ENCODE assay signal across 9 cellular contexts in genomic region chr16:17194190-17194780, GRCh38.
A peak's percentile ranks its signal among the peaks of the same experiment; 100 is the strongest.
DNase-seq lines count a peak whose midpoint lies in the region; ATAC-seq and TF ChIP-seq lines count a peak whose summit lies in the region.
"Had no signal": no experiment of that assay in that cellular context is flagged by ENCODE, and none has a peak within 500 bp of the region (broad histone marks: within the 10 kb centered on the region; RNA-seq: fewer than 3 reads in every experiment).

No MANE protein-coding gene starts in this region.

- no peak overlapping the region for H2BK15ac ChIP-seq in H9 (ENCODE audit: low read depth, low read length)

- H3K27ac Mint-ChIP-seq in H9: no peak overlapping the region
- H3K27ac Mint-ChIP-seq in WTC11: no peak overlapping the region
- H3K27ac Mint-ChIP-seq in chondrocyte (ENCODE audit: unreplicated experiment): no peak overlapping the region

- CTCF ChIA-PET in AG04449 (lab: Yijun Ruan, JAX): interaction anchor here (0.7 to 2.9 kb wide), 15 partner anchors 9 to 279 kb away, joined by 3 to 39 read pairs (median 4); no protein-coding TSS in a partner anchor
- CTCF ChIA-PET in WTC11 (lab: Charles Lee): interaction anchor here (0.5 to 2.1 kb wide), 41 partner anchors 8 to 439 kb away, joined by 3 to 34 read pairs (median 4); no protein-coding TSS in a partner anchor

- no peak for DNase-seq in AG04449 (ENCODE audit: low read depth, low spot score)
- DNase-seq in H9: peak; percentile 81
- peak; percentile 87 for DNase-seq in WTC11 (ENCODE audit: low spot score)
- DNase-seq in chondrocyte (ENCODE audit: low spot score): no peak
- DNase-seq in medulla oblongata (ENCODE audit: extremely low spot score): peak; percentile 53
- DNase-seq in stimulated activated CD8-positive, alpha-beta memory T cell treated with anti-CD3 and anti-CD28 coated beads, Interleukin-2, amount 100 ng/mL, for 48 hours (ENCODE audit: low read depth in 2 of 2): peak; percentile 48
- DNase-seq in MV-4-11 (lab: John Stamatoyannopoulos, UW): no peak
- DNase-seq in kidney glomerular epithelial cell (lab: John Stamatoyannopoulos, UW): no peak

- H3K27me3 Mint-ChIP-seq in H9 (ENCODE audit: low read depth): no peaks in the 10 kb centered on the region; the same call in 1 of the 2 replicates
- no peaks in the 10 kb centered on the region for H3K27me3 Mint-ChIP-seq in WTC11 (ENCODE audit: low read depth)
- H3K27me3 Mint-ChIP-seq in chondrocyte (ENCODE audit: low read depth): no peaks in the 10 kb centered on the region

- H3K27ac ChIP-seq in H9 (ENCODE audit: insufficient read length, low read depth, low read length): no peak overlapping the region
- H3K27ac ChIP-seq: epithelial cell of prostate had no signal

- H3K4me2 ChIP-seq in H9 (ENCODE audit: insufficient read depth, insufficient read length, low read length): no peak overlapping the region

- no peak overlapping the region for H2AFZ ChIP-seq in H9 (ENCODE audit: low read length)

- H2BK120ac ChIP-seq in H9 (ENCODE audit: low read depth, low read length, poor library complexity, severe bottlenecking): no peak overlapping the region

- peaks cover 20 to 27% (median 23%) of the 10 kb centered on the region in 3 experiments; a peak in 6 of 7 replicates for H3K36me3 Mint-ChIP-seq in H9 (ENCODE audit: insufficient read depth in 1 of 3, low read depth in 3 of 3)
- peaks cover 29% of the 10 kb centered on the region for H3K36me3 Mint-ChIP-seq in WTC11
- peaks cover 5% of the 10 kb centered on the region for H3K36me3 Mint-ChIP-seq in chondrocyte (ENCODE audit: low read depth)

- H3K23me2 ChIP-seq in H9 (ENCODE audit: insufficient read length, low read depth, low read length, poor library complexity, severe bottlenecking): no peaks in the 10 kb centered on the region

- no peak overlapping the region for H3T11ph ChIP-seq in H9 (ENCODE audit: low read length)

- WGBS in H9 (ENCODE audit: extremely low coverage, insufficient read length, low lambda C conversion rate): no CpG with 5 or more reads among the region's 14 CpGs

- no peaks in the 10 kb centered on the region for H3K4me1 ChIP-seq in H9 (ENCODE audit: insufficient read depth, low read length)

- peak; percentile 97 for ATAC-seq in WTC11

- H3K9me3 ChIP-seq in H9 (ENCODE audit: control insufficient read depth, low read depth, low read length): no peaks in the 10 kb centered on the region

- H4K91ac ChIP-seq in H9 (ENCODE audit: insufficient read length, low read depth, low read length): no peak overlapping the region

- no peaks in the 10 kb centered on the region for H4K20me1 ChIP-seq in H9 (ENCODE audit: control insufficient read depth, insufficient read depth, insufficient read length)

- H3K56ac ChIP-seq in H9 (ENCODE audit: insufficient read length, low read depth, low read length): no peak overlapping the region

- no peaks in the 10 kb centered on the region for H3K79me2 ChIP-seq in H9 (ENCODE audit: insufficient read depth, low read length)

- TF ChIP-seq CTCF in AG04449 (IDR thresholded peaks at IDR 0.05; ENCODE audit: insufficient read depth, low read length, missing control alignments) (peak; percentile 82), H9 (conservative IDR thresholded peaks at IDR 0.05) (peak; percentile 94), WTC11 (IDR thresholded peaks at IDR 0.05) (peak; percentile 78), chondrocyte (IDR thresholded peaks at IDR 0.05) (peak; percentile 76)

- H4K8ac ChIP-seq in H9 (replicated peaks; ENCODE audit: insufficient read length, low read depth, low read length): no peak overlapping the region

- no peak overlapping the region for H2BK12ac ChIP-seq in H9 (ENCODE audit: insufficient read length, low read depth, low read length)

- POLR2A ChIA-PET in AG04449 (lab: Yijun Ruan, JAX) (no interaction called here), WTC11 (lab: Charles Lee) (interaction anchor here (1.6 kb wide), 1 partner anchor 17 kb away, joined by 9 read pairs; no protein-coding TSS in a partner anchor)

- H3K27me3 ChIP-seq in H9 (ENCODE audit: insufficient read depth, low read length): no peaks in the 10 kb centered on the region

- H3K79me1 ChIP-seq in H9 (ENCODE audit: insufficient read depth, low read depth, low read length, poor library complexity, severe bottlenecking): no peaks in the 10 kb centered on the region

- H2BK20ac ChIP-seq in H9 (ENCODE audit: low read depth, low read length, poor library complexity, severe bottlenecking): no peak overlapping the region

- no peak overlapping the region for H2AK5ac ChIP-seq in H9 (ENCODE audit: insufficient read length, low read length)

- H3K23ac ChIP-seq in H9 (ENCODE audit: insufficient read length, low read depth, low read length): no peak overlapping the region

- H3K4me3 ChIP-seq in AG04449 (ENCODE audit: low read depth, low read length): no peak overlapping the region

- H3K4me1 Mint-ChIP-seq in H9 (peaks cover 4 to 5% of the 10 kb centered on the region in 2 experiments), WTC11 (peaks cover 3% of the 10 kb centered on the region), chondrocyte (ENCODE audit: low read depth) (no peaks in the 10 kb centered on the region)

- no peak overlapping the region for H3K14ac ChIP-seq in H9 (ENCODE audit: insufficient read depth, low read length)

- H2BK5ac ChIP-seq in H9 (ENCODE audit: insufficient read length, low read length): no peak overlapping the region

- H3K4me3 Mint-ChIP-seq in H9 (no peak overlapping the region), WTC11 (no peak overlapping the region), chondrocyte (ENCODE audit: unreplicated experiment) (no peak overlapping the region)

- no peak overlapping the region for H3K9ac ChIP-seq in H9 (ENCODE audit: extremely low read depth, insufficient read length, low read length)

- no peak overlapping the region for H4K5ac ChIP-seq in H9 (ENCODE audit: insufficient read length, low read depth, low read length)

- no peak overlapping the region for H3K18ac ChIP-seq in H9 (ENCODE audit: insufficient read length, low read depth, low read length)

- no peak overlapping the region for H3K4ac ChIP-seq in H9 (ENCODE audit: low read depth, low read length)

- H3K9me3 Mint-ChIP-seq in H9 (no peaks in the 10 kb centered on the region; a peak in 2 of 5 replicates), WTC11 (peaks cover 12% of the 10 kb centered on the region), chondrocyte (ENCODE audit: low read depth) (peaks cover 3% of the 10 kb centered on the region)

TF ChIP-seq in WTC11, 78 proteins besides CTCF, POLR2A, EP300 and RAD21:
- TF ChIP-seq GABPB1 (CRISPR knock-in tag; IDR thresholded peaks at IDR 0.05): no peak
- TF ChIP-seq, protein P1, sequence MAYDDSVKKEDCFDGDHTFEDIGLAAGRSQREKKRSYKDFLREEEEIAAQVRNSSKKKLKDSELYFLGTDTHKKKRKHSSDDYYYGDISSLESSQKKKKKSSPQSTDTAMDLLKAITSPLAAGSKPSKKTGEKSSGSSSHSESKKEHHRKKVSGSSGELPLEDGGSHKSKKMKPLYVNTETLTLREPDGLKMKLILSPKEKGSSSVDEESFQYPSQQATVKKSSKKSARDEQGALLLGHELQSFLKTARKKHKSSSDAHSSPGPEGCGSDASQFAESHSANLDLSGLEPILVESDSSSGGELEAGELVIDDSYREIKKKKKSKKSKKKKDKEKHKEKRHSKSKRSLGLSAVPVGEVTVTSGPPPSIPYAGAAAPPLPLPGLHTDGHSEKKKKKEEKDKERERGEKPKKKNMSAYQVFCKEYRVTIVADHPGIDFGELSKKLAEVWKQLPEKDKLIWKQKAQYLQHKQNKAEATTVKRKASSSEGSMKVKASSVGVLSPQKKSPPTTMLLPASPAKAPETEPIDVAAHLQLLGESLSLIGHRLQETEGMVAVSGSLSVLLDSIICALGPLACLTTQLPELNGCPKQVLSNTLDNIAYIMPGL (CRISPR knock-in tag; IDR thresholded peaks at IDR 0.05): 0 out of 2 replicates have a peak, but pooled peaks have one; percentile 35

Comparison
In these comparisons a context has a peak if more than half of its experiments do, and no peak if none do; other contexts are left out.
1. DNase-seq: peak in H9 (single experiment), WTC11 (single experiment), medulla oblongata (single experiment) and stimulated activated CD8-positive, alpha-beta memory T cell treated with anti-CD3 and anti-CD28 coated beads, Interleukin-2, amount 100 ng/mL, for 48 hours (2 of 2); none in AG04449 (single experiment), chondrocyte (single experiment), MV-4-11 (single experiment) and kidney glomerular epithelial cell (single experiment).
2. Peak in every context shown above with its lines, with median percentiles within 50 percentile points of each other: CTCF ChIP-seq.